Comparison of ENCODE assay signal across 1 cellular context in the genomic region with DNA sequence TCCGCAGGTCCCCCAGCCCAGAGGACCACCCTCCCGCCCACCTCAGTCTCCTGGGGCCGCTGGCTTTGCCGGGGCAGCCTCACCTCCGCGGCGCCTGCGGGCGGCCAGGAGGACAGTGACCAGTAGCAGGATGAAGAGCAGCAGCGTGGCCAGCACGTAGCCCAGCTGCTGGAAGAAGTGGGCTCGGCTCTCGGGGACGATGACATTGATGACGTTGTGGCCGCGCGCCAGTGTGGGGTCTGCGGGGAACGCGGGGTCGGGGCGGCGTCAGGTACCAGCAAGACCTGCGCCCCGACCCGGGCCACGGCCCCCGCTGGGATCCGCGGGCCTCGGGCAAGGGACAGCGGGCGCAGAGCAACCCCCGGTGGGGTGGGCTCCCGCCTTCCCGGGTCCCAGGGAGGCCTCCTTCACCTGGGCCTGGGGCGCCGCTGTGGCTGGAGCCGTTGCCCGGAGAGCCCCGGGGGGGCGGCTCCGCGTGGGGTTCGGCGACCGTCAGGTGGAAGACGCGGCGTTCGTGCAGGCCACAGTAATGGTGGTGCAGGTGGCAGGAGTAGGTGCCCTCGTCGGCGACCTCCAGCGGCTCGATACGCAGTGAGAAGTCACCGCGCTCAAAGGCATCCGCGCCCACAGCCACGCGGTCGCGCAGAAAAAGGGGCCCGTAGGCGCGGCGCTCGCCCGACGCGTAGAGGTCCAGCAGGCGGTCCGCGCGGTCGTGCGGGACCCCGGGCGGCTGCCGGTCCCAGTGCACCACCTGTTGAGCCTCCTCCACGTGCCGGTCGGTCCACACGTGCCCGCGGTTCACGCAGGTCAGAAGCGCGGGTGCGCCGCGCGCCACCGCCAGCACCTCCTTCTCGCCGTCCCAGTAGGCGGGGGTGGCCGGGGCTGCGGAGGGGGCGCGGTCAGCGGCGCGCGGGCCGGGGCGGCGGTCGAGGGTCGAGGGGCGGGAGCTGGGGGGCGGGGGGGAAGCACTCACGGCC.
TF ChIP-seq lines count a peak whose summit lies in the region.

No MANE protein-coding gene starts in this region.

TF ChIP-seq in WTC11, 78 proteins besides CTCF, POLR2A, EP300 and RAD21 (continued from another document and continues in another):
- TF ChIP-seq, protein P1, sequence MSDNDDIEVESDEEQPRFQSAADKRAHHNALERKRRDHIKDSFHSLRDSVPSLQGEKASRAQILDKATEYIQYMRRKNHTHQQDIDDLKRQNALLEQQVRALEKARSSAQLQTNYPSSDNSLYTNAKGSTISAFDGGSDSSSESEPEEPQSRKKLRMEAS (CRISPR knock-in tag; IDR thresholded peaks at IDR 0.05): peak; percentile 39; the same call in 1 of the 2 replicates
- TF ChIP-seq KAT7 (CRISPR knock-in tag; IDR thresholded peaks at IDR 0.05; ENCODE audit: borderline replicate concordance) (no peak), ZNF219 (CRISPR knock-in tag; IDR thresholded peaks at IDR 0.05; ENCODE audit: borderline replicate concordance) (no peak), SP1 (CRISPR knock-in tag; conservative IDR thresholded peaks at IDR 0.05) (no peak), RORB (CRISPR knock-in tag; IDR thresholded peaks at IDR 0.05) (no peak), FOXK1 (CRISPR knock-in tag; IDR thresholded peaks at IDR 0.05) (no peak), ZNF121 (CRISPR knock-in tag; IDR thresholded peaks at IDR 0.05) (no peak), GRHL2 (CRISPR knock-in tag; IDR thresholded peaks at IDR 0.05; ENCODE audit: insufficient replicate concordance, severe bottlenecking) (no peak), NFYB (CRISPR knock-in tag; conservative IDR thresholded peaks at IDR 0.05; ENCODE audit: low read depth) (0 out of 2 replicates have a peak, but pooled peaks have one; percentile 27), ZNF138 (CRISPR knock-in tag; conservative IDR thresholded peaks at IDR 0.05) (no peak), NR1H2 (CRISPR knock-in tag; IDR thresholded peaks at IDR 0.05) (no peak), ESRRA (CRISPR knock-in tag; IDR thresholded peaks at IDR 0.05; ENCODE audit: borderline replicate concordance) (no peak), ZNF416 (CRISPR knock-in tag; IDR thresholded peaks at IDR 0.05) (no peak), MXD4 (CRISPR knock-in tag; IDR thresholded peaks at IDR 0.05; ENCODE audit: borderline replicate concordance) (no peak), ZNF232 (CRISPR knock-in tag; IDR thresholded peaks at IDR 0.05) (no peak), JUN (CRISPR knock-in tag; IDR thresholded peaks at IDR 0.05) (no peak), GTF2I (CRISPR knock-in tag; conservative IDR thresholded peaks at IDR 0.05) (no peak)
- TF ChIP-seq, protein P2, sequence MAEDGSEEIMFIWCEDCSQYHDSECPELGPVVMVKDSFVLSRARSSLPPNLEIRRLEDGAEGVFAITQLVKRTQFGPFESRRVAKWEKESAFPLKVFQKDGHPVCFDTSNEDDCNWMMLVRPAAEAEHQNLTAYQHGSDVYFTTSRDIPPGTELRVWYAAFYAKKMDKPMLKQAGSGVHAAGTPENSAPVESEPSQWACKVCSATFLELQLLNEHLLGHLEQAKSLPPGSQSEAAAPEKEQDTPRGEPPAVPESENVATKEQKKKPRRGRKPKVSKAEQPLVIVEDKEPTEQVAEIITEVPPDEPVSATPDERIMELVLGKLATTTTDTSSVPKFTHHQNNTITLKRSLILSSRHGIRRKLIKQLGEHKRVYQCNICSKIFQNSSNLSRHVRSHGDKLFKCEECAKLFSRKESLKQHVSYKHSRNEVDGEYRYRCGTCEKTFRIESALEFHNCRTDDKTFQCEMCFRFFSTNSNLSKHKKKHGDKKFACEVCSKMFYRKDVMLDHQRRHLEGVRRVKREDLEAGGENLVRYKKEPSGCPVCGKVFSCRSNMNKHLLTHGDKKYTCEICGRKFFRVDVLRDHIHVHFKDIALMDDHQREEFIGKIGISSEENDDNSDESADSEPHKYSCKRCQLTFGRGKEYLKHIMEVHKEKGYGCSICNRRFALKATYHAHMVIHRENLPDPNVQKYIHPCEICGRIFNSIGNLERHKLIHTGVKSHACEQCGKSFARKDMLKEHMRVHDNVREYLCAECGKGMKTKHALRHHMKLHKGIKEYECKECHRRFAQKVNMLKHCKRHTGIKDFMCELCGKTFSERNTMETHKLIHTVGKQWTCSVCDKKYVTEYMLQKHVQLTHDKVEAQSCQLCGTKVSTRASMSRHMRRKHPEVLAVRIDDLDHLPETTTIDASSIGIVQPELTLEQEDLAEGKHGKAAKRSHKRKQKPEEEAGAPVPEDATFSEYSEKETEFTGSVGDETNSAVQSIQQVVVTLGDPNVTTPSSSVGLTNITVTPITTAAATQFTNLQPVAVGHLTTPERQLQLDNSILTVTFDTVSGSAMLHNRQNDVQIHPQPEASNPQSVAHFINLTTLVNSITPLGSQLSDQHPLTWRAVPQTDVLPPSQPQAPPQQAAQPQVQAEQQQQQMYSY (CRISPR knock-in tag; IDR thresholded peaks at IDR 0.05): no peak
- TF ChIP-seq, protein P3, sequence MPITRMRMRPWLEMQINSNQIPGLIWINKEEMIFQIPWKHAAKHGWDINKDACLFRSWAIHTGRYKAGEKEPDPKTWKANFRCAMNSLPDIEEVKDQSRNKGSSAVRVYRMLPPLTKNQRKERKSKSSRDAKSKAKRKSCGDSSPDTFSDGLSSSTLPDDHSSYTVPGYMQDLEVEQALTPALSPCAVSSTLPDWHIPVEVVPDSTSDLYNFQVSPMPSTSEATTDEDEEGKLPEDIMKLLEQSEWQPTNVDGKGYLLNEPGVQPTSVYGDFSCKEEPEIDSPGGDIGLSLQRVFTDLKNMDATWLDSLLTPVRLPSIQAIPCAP (CRISPR knock-in tag; IDR thresholded peaks at IDR 0.05): no peak
- TF ChIP-seq, protein P4, sequence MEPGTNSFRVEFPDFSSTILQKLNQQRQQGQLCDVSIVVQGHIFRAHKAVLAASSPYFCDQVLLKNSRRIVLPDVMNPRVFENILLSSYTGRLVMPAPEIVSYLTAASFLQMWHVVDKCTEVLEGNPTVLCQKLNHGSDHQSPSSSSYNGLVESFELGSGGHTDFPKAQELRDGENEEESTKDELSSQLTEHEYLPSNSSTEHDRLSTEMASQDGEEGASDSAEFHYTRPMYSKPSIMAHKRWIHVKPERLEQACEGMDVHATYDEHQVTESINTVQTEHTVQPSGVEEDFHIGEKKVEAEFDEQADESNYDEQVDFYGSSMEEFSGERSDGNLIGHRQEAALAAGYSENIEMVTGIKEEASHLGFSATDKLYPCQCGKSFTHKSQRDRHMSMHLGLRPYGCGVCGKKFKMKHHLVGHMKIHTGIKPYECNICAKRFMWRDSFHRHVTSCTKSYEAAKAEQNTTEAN (CRISPR knock-in tag; IDR thresholded peaks at IDR 0.05): no peak
- TF ChIP-seq, protein P5, sequence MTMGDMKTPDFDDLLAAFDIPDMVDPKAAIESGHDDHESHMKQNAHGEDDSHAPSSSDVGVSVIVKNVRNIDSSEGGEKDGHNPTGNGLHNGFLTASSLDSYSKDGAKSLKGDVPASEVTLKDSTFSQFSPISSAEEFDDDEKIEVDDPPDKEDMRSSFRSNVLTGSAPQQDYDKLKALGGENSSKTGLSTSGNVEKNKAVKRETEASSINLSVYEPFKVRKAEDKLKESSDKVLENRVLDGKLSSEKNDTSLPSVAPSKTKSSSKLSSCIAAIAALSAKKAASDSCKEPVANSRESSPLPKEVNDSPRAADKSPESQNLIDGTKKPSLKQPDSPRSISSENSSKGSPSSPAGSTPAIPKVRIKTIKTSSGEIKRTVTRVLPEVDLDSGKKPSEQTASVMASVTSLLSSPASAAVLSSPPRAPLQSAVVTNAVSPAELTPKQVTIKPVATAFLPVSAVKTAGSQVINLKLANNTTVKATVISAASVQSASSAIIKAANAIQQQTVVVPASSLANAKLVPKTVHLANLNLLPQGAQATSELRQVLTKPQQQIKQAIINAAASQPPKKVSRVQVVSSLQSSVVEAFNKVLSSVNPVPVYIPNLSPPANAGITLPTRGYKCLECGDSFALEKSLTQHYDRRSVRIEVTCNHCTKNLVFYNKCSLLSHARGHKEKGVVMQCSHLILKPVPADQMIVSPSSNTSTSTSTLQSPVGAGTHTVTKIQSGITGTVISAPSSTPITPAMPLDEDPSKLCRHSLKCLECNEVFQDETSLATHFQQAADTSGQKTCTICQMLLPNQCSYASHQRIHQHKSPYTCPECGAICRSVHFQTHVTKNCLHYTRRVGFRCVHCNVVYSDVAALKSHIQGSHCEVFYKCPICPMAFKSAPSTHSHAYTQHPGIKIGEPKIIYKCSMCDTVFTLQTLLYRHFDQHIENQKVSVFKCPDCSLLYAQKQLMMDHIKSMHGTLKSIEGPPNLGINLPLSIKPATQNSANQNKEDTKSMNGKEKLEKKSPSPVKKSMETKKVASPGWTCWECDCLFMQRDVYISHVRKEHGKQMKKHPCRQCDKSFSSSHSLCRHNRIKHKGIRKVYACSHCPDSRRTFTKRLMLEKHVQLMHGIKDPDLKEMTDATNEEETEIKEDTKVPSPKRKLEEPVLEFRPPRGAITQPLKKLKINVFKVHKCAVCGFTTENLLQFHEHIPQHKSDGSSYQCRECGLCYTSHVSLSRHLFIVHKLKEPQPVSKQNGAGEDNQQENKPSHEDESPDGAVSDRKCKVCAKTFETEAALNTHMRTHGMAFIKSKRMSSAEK (CRISPR knock-in tag; IDR thresholded peaks at IDR 0.05; ENCODE audit: borderline replicate concordance): no peak
- TF ChIP-seq, protein P6, sequence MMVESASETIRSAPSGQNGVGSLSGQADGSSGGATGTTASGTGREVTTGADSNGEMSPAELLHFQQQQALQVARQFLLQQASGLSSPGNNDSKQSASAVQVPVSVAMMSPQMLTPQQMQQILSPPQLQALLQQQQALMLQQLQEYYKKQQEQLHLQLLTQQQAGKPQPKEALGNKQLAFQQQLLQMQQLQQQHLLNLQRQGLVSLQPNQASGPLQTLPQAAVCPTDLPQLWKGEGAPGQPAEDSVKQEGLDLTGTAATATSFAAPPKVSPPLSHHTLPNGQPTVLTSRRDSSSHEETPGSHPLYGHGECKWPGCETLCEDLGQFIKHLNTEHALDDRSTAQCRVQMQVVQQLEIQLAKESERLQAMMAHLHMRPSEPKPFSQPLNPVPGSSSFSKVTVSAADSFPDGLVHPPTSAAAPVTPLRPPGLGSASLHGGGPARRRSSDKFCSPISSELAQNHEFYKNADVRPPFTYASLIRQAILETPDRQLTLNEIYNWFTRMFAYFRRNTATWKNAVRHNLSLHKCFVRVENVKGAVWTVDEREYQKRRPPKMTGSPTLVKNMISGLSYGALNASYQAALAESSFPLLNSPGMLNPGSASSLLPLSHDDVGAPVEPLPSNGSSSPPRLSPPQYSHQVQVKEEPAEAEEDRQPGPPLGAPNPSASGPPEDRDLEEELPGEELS (CRISPR knock-in tag; IDR thresholded peaks at IDR 0.05): no peak
- TF ChIP-seq, protein P7, sequence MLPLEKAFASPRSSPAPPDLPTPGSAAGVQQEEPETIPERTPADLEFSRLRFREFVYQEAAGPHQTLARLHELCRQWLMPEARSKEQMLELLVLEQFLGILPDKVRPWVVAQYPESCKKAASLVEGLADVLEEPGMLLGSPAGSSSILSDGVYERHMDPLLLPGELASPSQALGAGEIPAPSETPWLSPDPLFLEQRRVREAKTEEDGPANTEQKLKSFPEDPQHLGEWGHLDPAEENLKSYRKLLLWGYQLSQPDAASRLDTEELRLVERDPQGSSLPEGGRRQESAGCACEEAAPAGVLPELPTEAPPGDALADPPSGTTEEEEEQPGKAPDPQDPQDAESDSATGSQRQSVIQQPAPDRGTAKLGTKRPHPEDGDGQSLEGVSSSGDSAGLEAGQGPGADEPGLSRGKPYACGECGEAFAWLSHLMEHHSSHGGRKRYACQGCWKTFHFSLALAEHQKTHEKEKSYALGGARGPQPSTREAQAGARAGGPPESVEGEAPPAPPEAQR (CRISPR knock-in tag; IDR thresholded peaks at IDR 0.05): 0 out of 2 replicates have a peak, but pooled peaks have one; percentile 19
- TF ChIP-seq, protein P8, sequence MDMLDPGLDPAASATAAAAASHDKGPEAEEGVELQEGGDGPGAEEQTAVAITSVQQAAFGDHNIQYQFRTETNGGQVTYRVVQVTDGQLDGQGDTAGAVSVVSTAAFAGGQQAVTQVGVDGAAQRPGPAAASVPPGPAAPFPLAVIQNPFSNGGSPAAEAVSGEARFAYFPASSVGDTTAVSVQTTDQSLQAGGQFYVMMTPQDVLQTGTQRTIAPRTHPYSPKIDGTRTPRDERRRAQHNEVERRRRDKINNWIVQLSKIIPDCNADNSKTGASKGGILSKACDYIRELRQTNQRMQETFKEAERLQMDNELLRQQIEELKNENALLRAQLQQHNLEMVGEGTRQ (CRISPR knock-in tag; IDR thresholded peaks at IDR 0.05): 0 out of 2 replicates have a peak, but pooled peaks have one; percentile 9
- TF ChIP-seq, protein P9, sequence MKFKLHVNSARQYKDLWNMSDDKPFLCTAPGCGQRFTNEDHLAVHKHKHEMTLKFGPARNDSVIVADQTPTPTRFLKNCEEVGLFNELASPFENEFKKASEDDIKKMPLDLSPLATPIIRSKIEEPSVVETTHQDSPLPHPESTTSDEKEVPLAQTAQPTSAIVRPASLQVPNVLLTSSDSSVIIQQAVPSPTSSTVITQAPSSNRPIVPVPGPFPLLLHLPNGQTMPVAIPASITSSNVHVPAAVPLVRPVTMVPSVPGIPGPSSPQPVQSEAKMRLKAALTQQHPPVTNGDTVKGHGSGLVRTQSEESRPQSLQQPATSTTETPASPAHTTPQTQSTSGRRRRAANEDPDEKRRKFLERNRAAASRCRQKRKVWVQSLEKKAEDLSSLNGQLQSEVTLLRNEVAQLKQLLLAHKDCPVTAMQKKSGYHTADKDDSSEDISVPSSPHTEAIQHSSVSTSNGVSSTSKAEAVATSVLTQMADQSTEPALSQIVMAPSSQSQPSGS (CRISPR knock-in tag; IDR thresholded peaks at IDR 0.05; ENCODE audit: borderline replicate concordance, low read depth): no peak
- TF ChIP-seq, protein P10, sequence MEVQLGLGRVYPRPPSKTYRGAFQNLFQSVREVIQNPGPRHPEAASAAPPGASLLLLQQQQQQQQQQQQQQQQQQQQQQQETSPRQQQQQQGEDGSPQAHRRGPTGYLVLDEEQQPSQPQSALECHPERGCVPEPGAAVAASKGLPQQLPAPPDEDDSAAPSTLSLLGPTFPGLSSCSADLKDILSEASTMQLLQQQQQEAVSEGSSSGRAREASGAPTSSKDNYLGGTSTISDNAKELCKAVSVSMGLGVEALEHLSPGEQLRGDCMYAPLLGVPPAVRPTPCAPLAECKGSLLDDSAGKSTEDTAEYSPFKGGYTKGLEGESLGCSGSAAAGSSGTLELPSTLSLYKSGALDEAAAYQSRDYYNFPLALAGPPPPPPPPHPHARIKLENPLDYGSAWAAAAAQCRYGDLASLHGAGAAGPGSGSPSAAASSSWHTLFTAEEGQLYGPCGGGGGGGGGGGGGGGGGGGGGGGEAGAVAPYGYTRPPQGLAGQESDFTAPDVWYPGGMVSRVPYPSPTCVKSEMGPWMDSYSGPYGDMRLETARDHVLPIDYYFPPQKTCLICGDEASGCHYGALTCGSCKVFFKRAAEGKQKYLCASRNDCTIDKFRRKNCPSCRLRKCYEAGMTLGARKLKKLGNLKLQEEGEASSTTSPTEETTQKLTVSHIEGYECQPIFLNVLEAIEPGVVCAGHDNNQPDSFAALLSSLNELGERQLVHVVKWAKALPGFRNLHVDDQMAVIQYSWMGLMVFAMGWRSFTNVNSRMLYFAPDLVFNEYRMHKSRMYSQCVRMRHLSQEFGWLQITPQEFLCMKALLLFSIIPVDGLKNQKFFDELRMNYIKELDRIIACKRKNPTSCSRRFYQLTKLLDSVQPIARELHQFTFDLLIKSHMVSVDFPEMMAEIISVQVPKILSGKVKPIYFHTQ (CRISPR knock-in tag; IDR thresholded peaks at IDR 0.05): 0 out of 2 replicates have a peak, but pooled peaks have one; percentile 41
- TF ChIP-seq, protein P11, sequence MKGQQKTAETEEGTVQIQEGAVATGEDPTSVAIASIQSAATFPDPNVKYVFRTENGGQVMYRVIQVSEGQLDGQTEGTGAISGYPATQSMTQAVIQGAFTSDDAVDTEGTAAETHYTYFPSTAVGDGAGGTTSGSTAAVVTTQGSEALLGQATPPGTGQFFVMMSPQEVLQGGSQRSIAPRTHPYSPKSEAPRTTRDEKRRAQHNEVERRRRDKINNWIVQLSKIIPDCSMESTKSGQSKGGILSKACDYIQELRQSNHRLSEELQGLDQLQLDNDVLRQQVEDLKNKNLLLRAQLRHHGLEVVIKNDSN (CRISPR knock-in tag; IDR thresholded peaks at IDR 0.05): no peak
